Comparison of ENCODE assay signal across 16 cellular contexts in genomic region chr5:55081541-55081940, GRCh38. TPM values are rescaled to one million over a fixed set of nuclear protein-coding genes. Genes with fewer than 3 reads are reported as not detected.
DNase-seq lines count a peak whose midpoint lies in the region; ATAC-seq and TF ChIP-seq lines count a peak whose summit lies in the region.
"Had no signal": no experiment of that assay in that cellular context is flagged by ENCODE, and none has a peak within 500 bp of the region (broad histone marks: within the 10 kb centered on the region; RNA-seq: fewer than 3 reads in every experiment).

No MANE protein-coding gene starts in this region.

- CTCF ChIA-PET in HEK293 (lab: Yijun Ruan, JAX), result interaction anchor here (0.6 kb wide), 1 partner anchor 155 kb away, joined by 3 read pairs; no protein-coding TSS in a partner anchor

- intact Hi-C loops in left cardiac atrium (cut with DNase I), result no loop called here

- ATAC-seq in left cardiac atrium, result no peak
- ATAC-seq: HCT116, HepG2 had no signal

- no peaks in the 10 kb centered on the region for H3K4me1 ChIP-seq in HEK293 (ENCODE audit: control insufficient read depth, insufficient read depth, low read length)

- H3K9me3 ChIP-seq in HEK293 (ENCODE audit: control insufficient read depth, insufficient read depth, low read depth, low read length), result no peaks in the 10 kb centered on the region

- H3K36me3 ChIP-seq in HEK293 (ENCODE audit: control insufficient read depth in 2 of 2, insufficient read depth in 1 of 2, low read length in 2 of 2), result no peaks in the 10 kb centered on the region

- POLR2A ChIA-PET in HEK293 (lab: Yijun Ruan, JAX), result no interaction called here

- DNase-seq in foreskin melanocyte (peak; percentile 70), midbrain (lab: John Stamatoyannopoulos, UW) (peak; percentile 0), NCI-H748 (lab: John Stamatoyannopoulos, UW; ENCODE audit: unreplicated experiment) (no peak), activated T-cell treated with anti-CD3 and anti-CD28 coated beads for 4 hours (no peak), left cardiac atrium (no peak)
- DNase-seq: Calu3; CD4-positive, alpha-beta T cell; DMS79 treated with DMSO at 0.1 percent for 48 hours; GF-D8; GOT3; H7 had no signal

- H3K4me3 ChIP-seq in HEK293 (ENCODE audit: low read depth, low read length), result no peak overlapping the region

- TF ChIP-seq CTCF in HEK293 (tag by site-specific recombination; IDR thresholded peaks at IDR 0.05), result no peak

- no peak overlapping the region for H3K27ac ChIP-seq in HEK293 (ENCODE audit: extremely low read depth, low read depth, low read length)
- H3K27ac ChIP-seq: C4-2B had no signal

TF ChIP-seq in HEK293, 187 proteins besides CTCF, POLR2A, EP300 and RAD21:
- TF ChIP-seq ZBTB48 (tag by site-specific recombination; IDR thresholded peaks at IDR 0.05) (no peak), ZNF10 (tag by site-specific recombination; IDR thresholded peaks at IDR 0.05) (no peak), SCRT1 (tag by site-specific recombination; IDR thresholded peaks at IDR 0.05; ENCODE audit: borderline replicate concordance) (0 out of 2 replicates have a peak, but pooled peaks have one; percentile 35), KLF10 (tag by site-specific recombination; IDR thresholded peaks at IDR 0.05) (no peak), HIC1 (tag by site-specific recombination; IDR thresholded peaks at IDR 0.05) (no peak)
TF ChIP-seq in HEK293: peak in this region for 1.

RNA-seq across cellular contexts. Expression of gene GZMA, which starts 20.9 kb away (rescaled TPM):
- 1 to 10 TPM in 1 of 2 donors, under 1 TPM in 1; 0.37 to 3.1 TPM for total RNA-seq in left cardiac atrium
- total RNA-seq: A172, Calu3, H7, HepG2 had no signal

RNA-seq across cellular contexts. Expression of gene GZMK, which starts 57.5 kb away (rescaled TPM):
- total RNA-seq in left cardiac atrium, result 1 to 10 TPM in 1 of 2 donors, under 1 TPM in 1; 0.26 to 2.9 TPM
- total RNA-seq: A172, Calu3, H7, HepG2 had no signal

Comparison
In these comparisons a context has a peak if more than half of its experiments do, and no peak if none do; other contexts are left out.
1. DNase-seq: peak in foreskin melanocyte (single experiment) and midbrain (single experiment); none in NCI-H748 (single experiment), activated T-cell treated with anti-CD3 and anti-CD28 coated beads for 4 hours (single experiment) and left cardiac atrium (single experiment).